ENCODE assay signal across 18 cellular contexts in the genomic region with DNA sequence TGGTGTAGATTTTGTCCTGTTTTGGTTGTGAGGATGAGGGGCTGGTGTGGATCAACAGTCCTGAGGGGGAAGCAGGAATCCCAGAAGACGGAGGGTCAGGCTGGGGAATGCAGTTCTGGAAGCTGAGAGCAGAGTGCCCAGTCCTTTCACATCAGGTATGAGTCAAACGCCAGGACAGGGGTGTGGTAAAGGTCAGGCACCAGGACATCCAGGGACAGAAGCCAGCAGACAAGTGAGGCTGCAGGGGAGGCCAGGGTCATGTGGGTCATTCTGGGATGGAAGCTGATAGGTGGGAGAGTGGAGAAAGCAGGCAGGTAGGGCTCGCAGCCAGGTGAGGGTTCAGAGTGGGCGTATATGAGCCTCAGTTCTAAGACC. TPM values are rescaled to one million over a fixed set of nuclear protein-coding genes. Genes with fewer than 3 reads are reported as not detected.
DNase-seq lines count a peak whose midpoint lies in the region; ATAC-seq and TF ChIP-seq lines count a peak whose summit lies in the region.
"Had no signal": no experiment of that assay in that cellular context is flagged by ENCODE, and none has a peak within 500 bp of the region (broad histone marks: within the 10 kb centered on the region; RNA-seq: fewer than 3 reads in every experiment).

No MANE protein-coding gene starts in this region.

- H3K9me3 Mint-ChIP-seq in activated T-helper 17 cell treated with anti-CD3 and anti-CD28 coated beads, Interleukin-2, amount 50 U/mL, for 72 hours = no peaks in the 10 kb centered on the region

- H3K36me3 ChIP-seq in heart left ventricle (no peaks in the 10 kb centered on the region), right lobe of liver (no peaks in the 10 kb centered on the region), uterus (no peaks in the 10 kb centered on the region), colonic mucosa (no peaks in the 10 kb centered on the region)
- H3K36me3 ChIP-seq: BLaER1, cardiac muscle cell, esophagus squamous epithelium had no signal

- 69 to 73% (median 72%) methylated on average over 4 of the region's 4 CpGs for WGBS in heart left ventricle, 4 donors
- 40% methylated on average over 4 of the region's 4 CpGs for WGBS in right lobe of liver (ENCODE audit: insufficient coverage, low coverage, low lambda C conversion rate, missing lambda C conversion rate)

- peaks cover under 1% of the 10 kb centered on the region for H3K27me3 Mint-ChIP-seq in activated T-helper 17 cell treated with anti-CD3 and anti-CD28 coated beads, Interleukin-2, amount 50 U/mL, for 72 hours

- H3K27ac ChIP-seq in heart left ventricle (peak overlapping the region in 8 of 12 donors; percentile 15 to 84 (median 34)), right lobe of liver (peak overlapping the region in 1 of 3 donors; percentile 1), uterus (peak overlapping the region; percentile 31 to 52), colonic mucosa (no peak overlapping the region)
- H3K27ac ChIP-seq: BLaER1, cardiac muscle cell had no signal

- H3K36me3 Mint-ChIP-seq in activated T-helper 17 cell treated with anti-CD3 and anti-CD28 coated beads, Interleukin-2, amount 50 U/mL, for 72 hours (ENCODE audit: low read depth) = no peaks in the 10 kb centered on the region

- H3K4me1 Mint-ChIP-seq in activated T-helper 17 cell treated with anti-CD3 and anti-CD28 coated beads, Interleukin-2, amount 50 U/mL, for 72 hours = peaks cover 5% of the 10 kb centered on the region

- TF ChIP-seq CTCF in heart left ventricle (IDR thresholded peaks at IDR 0.05) (no peak), right lobe of liver (IDR thresholded peaks at IDR 0.05) (no peak), uterus (IDR thresholded peaks at IDR 0.05) (no peak), colonic mucosa (IDR thresholded peaks at IDR 0.05) (no peak)

- intact Hi-C loops in heart left ventricle (cut with DNase I) = loop anchor here in 2 of 10 donors (2.0 kb wide), 1 partner anchor 25 kb away; no protein-coding TSS in a partner anchor
- intact Hi-C loops in left ventricle myocardium superior (cut with micrococcal nuclease) = no loop called here
- intact Hi-C loops in right lobe of liver (cut with DNase I) = no loop called here
- intact Hi-C loops in uterus (cut with DNase I; ENCODE audit: low total_unique reads) = no loop called here
- intact Hi-C loops in colonic mucosa (cut with DNase I) = no loop called here

- no peaks in the 10 kb centered on the region for H3K27me3 ChIP-seq in heart left ventricle
- H3K27me3 ChIP-seq in right lobe of liver = no peaks in the 10 kb centered on the region
- H3K27me3 ChIP-seq in uterus = no peaks in the 10 kb centered on the region
- H3K27me3 ChIP-seq in colonic mucosa = no peaks in the 10 kb centered on the region
- H3K27me3 ChIP-seq: BLaER1, cardiac muscle cell had no signal

- peak overlapping the region; percentile 68 for H3K27ac Mint-ChIP-seq in activated T-helper 17 cell treated with anti-CD3 and anti-CD28 coated beads, Interleukin-2, amount 50 U/mL, for 72 hours
- H3K27ac Mint-ChIP-seq: progenitor cell of endocrine pancreas had no signal

- peak overlapping the region; percentile 55 for H3K4me3 Mint-ChIP-seq in activated T-helper 17 cell treated with anti-CD3 and anti-CD28 coated beads, Interleukin-2, amount 50 U/mL, for 72 hours

- TF ChIP-seq POLR2A in heart left ventricle (IDR thresholded peaks at IDR 0.05) (no peak), right lobe of liver (IDR thresholded peaks at IDR 0.05) (no peak), uterus (IDR thresholded peaks at IDR 0.05) (no peak)

- H3K9me3 ChIP-seq in heart left ventricle = no peaks in the 10 kb centered on the region
- peaks cover 0 to 2% (median 0%) of the 10 kb centered on the region in 4 donors for H3K9me3 ChIP-seq in right lobe of liver
- no peaks in the 10 kb centered on the region for H3K9me3 ChIP-seq in uterus
- H3K9me3 ChIP-seq in colonic mucosa = no peaks in the 10 kb centered on the region
- H3K9me3 ChIP-seq: BLaER1, esophagus squamous epithelium had no signal

- H3K9ac ChIP-seq in colonic mucosa (ENCODE audit: low read depth in 2 of 2, low read length in 2 of 2) = no peak overlapping the region
- H3K9ac ChIP-seq: BLaER1 had no signal

- peaks cover 0 to 42% (median 17%) of the 10 kb centered on the region in 12 donors for H3K4me1 ChIP-seq in heart left ventricle
- H3K4me1 ChIP-seq in right lobe of liver = peaks cover 0 to 11% (median 4%) of the 10 kb centered on the region in 4 donors
- no peaks in the 10 kb centered on the region for H3K4me1 ChIP-seq in uterus
- H3K4me1 ChIP-seq in colonic mucosa = no peaks in the 10 kb centered on the region

- ATAC-seq in heart left ventricle (peak in 3 of 4 donors; percentile 2 to 39 (median 25)), left ventricle myocardium superior (no peak), right lobe of liver (peak; percentile 37 to 85 (median 64))
- peak; percentile 28 for ATAC-seq in activated T-helper 17 cell treated with anti-CD3 and anti-CD28 coated beads, Interleukin-2, amount 50 U/mL, for 72 hours (replicated peaks)
- ATAC-seq: SK-N-SH treated with all-trans-retinoic acid at 6 μM for 48 hours had no signal

- H3K4me3 ChIP-seq in heart left ventricle (peak overlapping the region in 1 of 12 donors; percentile 3), right lobe of liver (no peak overlapping the region), uterus (no peak overlapping the region), colonic mucosa (no peak overlapping the region)
- H3K4me3 ChIP-seq: BLaER1, cardiac muscle cell, esophagus squamous epithelium had no signal

- DNase-seq in heart left ventricle = peak in 1 of 5 donors; percentile 60
- no peak for DNase-seq in left ventricle myocardium superior
- peak in 2 of 3 donors; percentile 47 to 64 for DNase-seq in right lobe of liver
- DNase-seq in uterus = peak in 1 of 2 donors; percentile 44
- no peak for DNase-seq in SIG-M5 treated with dmso at 0.1 percent for 504 hours (lab: John Stamatoyannopoulos, UW; ENCODE audit: unreplicated experiment)
- no peak for DNase-seq in NCI-H2029 (lab: John Stamatoyannopoulos, UW)
- no peak for DNase-seq in colonic mucosa
- DNase-seq: activated CD4-positive, CD25-positive, alpha-beta regulatory T cell; activated gamma-delta T cell treated with Interleukin-2 at 50 U/mL for 16 hours; EL; esophagus squamous epithelium; GOT3; stimulated activated CD4-positive, alpha-beta T cell treated with anti-CD3 and anti-CD28 coated beads, Interleukin-1b, Interleukin-23, amount 100 ng/mL, for 48 hours had no signal

RNA-seq across cellular contexts. Expression of a gene that starts 12.8 kb away (rescaled TPM):
- total RNA-seq in heart left ventricle (10 to 100 TPM in 1 of 9 donors, 1 to 10 TPM in 4, under 1 TPM in 2, not detected in 2; 0.29 to 47.1 (median 2.1) TPM), left ventricle myocardium superior (2.3 TPM), right lobe of liver (1 to 10 TPM in 5 of 6 experiments, under 1 TPM in 1; 0.92 to 3.1 (median 1.6) TPM), uterus (1 to 10 TPM in 2 of 4 donors, under 1 TPM in 1, not detected in 1; 0.48 to 5.9 (median 4.8) TPM), colonic mucosa (1 to 10 TPM in 1 of 2 donors, under 1 TPM in 1; 0.32 to 4.7 TPM)
- 1 to 10 TPM; 1.3 to 2.3 TPM for polyA plus RNA-seq in heart left ventricle
- total RNA-seq in activated T-helper 17 cell treated with anti-CD3 and anti-CD28 coated beads, Interleukin-2, amount 50 U/mL, for 72 hours = 10 to 100 TPM; 10.6 to 32.4 TPM
- total RNA-seq: cardiac muscle cell, progenitor cell of endocrine pancreas had no signal
- polyA plus RNA-seq: cardiac muscle cell had no signal

RNA-seq across cellular contexts. Expression of a gene that starts 13.3 kb away (rescaled TPM):
- under 1 TPM in 1 of 9 donors, not detected in 8; 0.23 TPM for total RNA-seq in heart left ventricle
- polyA plus RNA-seq in heart left ventricle = under 1 TPM in 1 of 2 donors, not detected in 1; 0.83 TPM
- total RNA-seq in left ventricle myocardium superior = 0.50 TPM
- total RNA-seq in activated T-helper 17 cell treated with anti-CD3 and anti-CD28 coated beads, Interleukin-2, amount 50 U/mL, for 72 hours = not detected
- total RNA-seq in right lobe of liver = 1 to 10 TPM in 1 of 6 experiments, under 1 TPM in 3, not detected in 2; 0.06 to 1.1 (median 0.79) TPM
- total RNA-seq in uterus = 1 to 10 TPM in 1 of 4 donors, not detected in 3; 1.4 TPM
- total RNA-seq in colonic mucosa = 10 to 100 TPM in 1 of 2 donors, under 1 TPM in 1; 0.29 to 17.3 TPM
- total RNA-seq: cardiac muscle cell, esophagus squamous epithelium, progenitor cell of endocrine pancreas had no signal
- polyA plus RNA-seq: cardiac muscle cell had no signal

Comparison
In these comparisons a context has a peak if more than half of its experiments do, and no peak if none do; other contexts are left out.
1. DNase-seq: peak in right lobe of liver (2 of 3); none in left ventricle myocardium superior (single experiment), SIG-M5 treated with dmso at 0.1 percent for 504 hours (single experiment), NCI-H2029 (single experiment) and colonic mucosa (single experiment).